Comparison of ENCODE assay signal across 24 cellular contexts in the genomic region with DNA sequence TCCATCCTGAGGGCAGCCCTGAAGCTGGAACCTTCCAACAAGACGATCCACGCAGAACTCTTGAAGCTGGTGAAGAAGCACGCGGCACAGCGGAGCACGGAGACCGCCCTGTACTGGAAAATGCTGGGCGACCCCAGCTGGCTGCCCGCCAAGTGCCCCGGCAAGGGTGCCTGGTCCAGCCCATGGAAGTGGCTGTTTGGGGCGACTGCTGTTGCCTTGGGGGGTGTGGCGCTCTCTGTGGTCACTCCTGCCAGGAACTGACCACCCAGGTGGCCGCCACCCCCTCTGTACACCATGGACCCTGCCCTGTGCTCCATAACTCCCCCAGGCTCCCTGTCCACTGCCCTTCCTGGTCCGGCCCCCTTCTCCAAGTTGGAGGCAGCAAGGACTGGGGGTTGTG.
DNase-seq lines count a peak whose midpoint lies in the region; ATAC-seq, FAIRE-seq and TF ChIP-seq lines count a peak whose summit lies in the region.
"Had no signal": no experiment of that assay in that cellular context is flagged by ENCODE, and none has a peak within 500 bp of the region (broad histone marks: within the 10 kb centered on the region; RNA-seq: fewer than 3 reads in every experiment).

No MANE protein-coding gene starts in this region.

- TF ChIP-seq CTCF in RWPE2 (IDR thresholded peaks at IDR 0.05; ENCODE audit: poor library complexity, severe bottlenecking) (no peak), coronary artery (IDR thresholded peaks at IDR 0.05) (no peak)

- peaks cover 22% of the 10 kb centered on the region for H3K36me3 Mint-ChIP-seq in activated CD4-positive, alpha-beta T cell treated with anti-CD3 and anti-CD28 coated beads, Interleukin-2, amount 10 ng/mL, durations not matched to agents 7 days and 5 days (ENCODE audit: low read depth)

- H3K4me1 Mint-ChIP-seq in activated CD4-positive, alpha-beta T cell treated with anti-CD3 and anti-CD28 coated beads, Interleukin-2, amount 10 ng/mL, durations not matched to agents 7 days and 5 days, result no peaks in the 10 kb centered on the region
- H3K4me1 Mint-ChIP-seq: CD8-positive, alpha-beta memory T cell had no signal

- H3K27me3 ChIP-seq in RWPE2 (ENCODE audit: insufficient read depth, poor library complexity, severe bottlenecking), result no peaks in the 10 kb centered on the region
- H3K27me3 ChIP-seq in right cardiac atrium (ENCODE audit: control insufficient read depth, insufficient read depth), result no peaks in the 10 kb centered on the region
- H3K27me3 ChIP-seq: BLaER1 treated with 17β-estradiol and CSF1 and Interleukin-3, amounts not matched to agents 10 nM and 100 nM had no signal

- intact Hi-C loops in right cardiac atrium (cut with DNase I), result no loop called here
- intact Hi-C loops in sciatic nerve (cut with DNase I), result no loop called here

- H3K36me3 ChIP-seq in RWPE2 (ENCODE audit: low read depth), result 0 out of 2 replicates have a peak, but pooled peaks cover 9% of the 10 kb centered on the region

- no peak overlapping the region for H3K4me3 ChIP-seq in RWPE2 (ENCODE audit: severe bottlenecking)
- H3K4me3 ChIP-seq in right cardiac atrium (ENCODE audit: low read length), result no peak overlapping the region
- no peak overlapping the region for H3K4me3 ChIP-seq in coronary artery
- H3K4me3 ChIP-seq: BLaER1 treated with 17β-estradiol and CSF1 and Interleukin-3, amounts not matched to agents 10 nM and 100 nM; SK-N-MC had no signal

- POLR2A ChIA-PET in activated CD4-positive, alpha-beta T cell treated with anti-CD3 and anti-CD28 coated beads, Interleukin-2, amount 10 ng/mL, durations not matched to agents 7 days and 5 days (lab: Charles Lee), result no interaction called here

- no peak overlapping the region for H3K4me3 Mint-ChIP-seq in activated CD4-positive, alpha-beta T cell treated with anti-CD3 and anti-CD28 coated beads, Interleukin-2, amount 10 ng/mL, durations not matched to agents 7 days and 5 days
- H3K4me3 Mint-ChIP-seq: CD8-positive, alpha-beta memory T cell; IgD-negative memory B cell had no signal

- DNase-seq in activated CD4-positive, alpha-beta T cell treated with anti-CD3 and anti-CD28 coated beads, Interleukin-2, amount 10 ng/mL, durations not matched to agents 7 days and 5 days, result no peak
- no peak for DNase-seq in activated CD4-positive, alpha-beta T cell treated with anti-CD3 and anti-CD28 coated beads, Interleukin-2, amount 50 U/mL, for 48 hours
- DNase-seq in RWPE2 (ENCODE audit: low spot score) (peak; percentile 43), right cardiac atrium (peak in 2 of 3 donors; percentile 45 to 57), sciatic nerve (ENCODE audit: low spot score) (peak; percentile 58), HUDEP-2 (lab: John Stamatoyannopoulos, UW; ENCODE audit: unreplicated experiment in 76 of 76) (no peak), coronary artery (ENCODE audit: low spot score) (no peak), RCC 7860 (ENCODE audit: low spot score) (no peak)
- DNase-seq: Calu3; CD8-positive, alpha-beta memory T cell; GDM1; Kasumi-1; NCI-H1417; NCI-H1694 treated with DMSO at 0.1 percent for 48 hours; NCI-H2081 treated with DMSO at 0.1 percent for 48 hours; NCI-H2171 treated with DMSO at 0.1 percent for 48 hours; NCI-H524 treated with DMSO at 0.1 percent for 48 hours; NCI-H82; OCI-M1; SHP77 treated with DMSO at 0.1 percent for 48 hours had no signal

- no peaks in the 10 kb centered on the region for H3K9me3 Mint-ChIP-seq in activated CD4-positive, alpha-beta T cell treated with anti-CD3 and anti-CD28 coated beads, Interleukin-2, amount 10 ng/mL, durations not matched to agents 7 days and 5 days
- H3K9me3 Mint-ChIP-seq: CD8-positive, alpha-beta memory T cell; IgD-negative memory B cell had no signal

- no peaks in the 10 kb centered on the region for H3K27me3 Mint-ChIP-seq in activated CD4-positive, alpha-beta T cell treated with anti-CD3 and anti-CD28 coated beads, Interleukin-2, amount 10 ng/mL, durations not matched to agents 7 days and 5 days
- H3K27me3 Mint-ChIP-seq: CD8-positive, alpha-beta memory T cell; IgD-negative memory B cell had no signal

- no peak for ATAC-seq in RWPE2 (ENCODE audit: low read depth)
- peak; percentile 31 to 50 for ATAC-seq in right cardiac atrium
- ATAC-seq in sciatic nerve, result peak; percentile 13

- H3K4me1 ChIP-seq in RWPE2 (ENCODE audit: insufficient read depth, poor library complexity, severe bottlenecking) (no peaks in the 10 kb centered on the region), right cardiac atrium (ENCODE audit: control insufficient read depth, insufficient read depth, low read length) (no peaks in the 10 kb centered on the region)

- CTCF ChIA-PET in activated CD4-positive, alpha-beta T cell treated with anti-CD3 and anti-CD28 coated beads, Interleukin-2, amount 10 ng/mL, durations not matched to agents 7 days and 5 days (lab: Charles Lee), result no interaction called here

- H3K9me3 ChIP-seq in RWPE2 (ENCODE audit: severe bottlenecking), result no peaks in the 10 kb centered on the region
- no peaks in the 10 kb centered on the region for H3K9me3 ChIP-seq in right cardiac atrium (ENCODE audit: control insufficient read depth, low read length)
- H3K9me3 ChIP-seq: BLaER1 treated with 17β-estradiol and CSF1 and Interleukin-3, amounts not matched to agents 10 nM and 100 nM had no signal

- peak overlapping the region; percentile 54 for H3K27ac Mint-ChIP-seq in activated CD4-positive, alpha-beta T cell treated with anti-CD3 and anti-CD28 coated beads, Interleukin-2, amount 10 ng/mL, durations not matched to agents 7 days and 5 days

- no peak overlapping the region for H3K27ac ChIP-seq in RWPE2 (ENCODE audit: poor library complexity, severe bottlenecking)
- H3K27ac ChIP-seq in right cardiac atrium (ENCODE audit: low read length), result no peak overlapping the region
- no peak overlapping the region for H3K27ac ChIP-seq in coronary artery
- H3K27ac ChIP-seq: 22Rv1; BLaER1 treated with 17β-estradiol and CSF1 and Interleukin-3, amounts not matched to agents 10 nM and 100 nM; SK-N-MC had no signal

- FAIRE-seq in RCC 7860 (lab: Jason Lieb, UNC), result no peak

- 96% methylated on average over 14 of the region's 14 CpGs for WGBS in right cardiac atrium

Comparison
In these comparisons a context has a peak if more than half of its experiments do, and no peak if none do; other contexts are left out.
1. DNase-seq: peak in RWPE2 (single experiment), right cardiac atrium (2 of 3) and sciatic nerve (single experiment); none in activated CD4-positive, alpha-beta T cell treated with anti-CD3 and anti-CD28 coated beads, Interleukin-2, amount 10 ng/mL, durations not matched to agents 7 days and 5 days (single experiment), activated CD4-positive, alpha-beta T cell treated with anti-CD3 and anti-CD28 coated beads, Interleukin-2, amount 50 U/mL, for 48 hours (0 of 2), HUDEP-2 (0 of 76), coronary artery (single experiment) and RCC 7860 (single experiment).